Comparison of ENCODE assay signal across 8 cellular contexts in genomic region chr9:129383415-129384088, GRCh38.
DNase-seq lines count a peak whose midpoint lies in the region; ATAC-seq and TF ChIP-seq lines count a peak whose summit lies in the region.

No MANE protein-coding gene starts in this region.

- POLR2A ChIA-PET in AG04449 (lab: Yijun Ruan, JAX), result interaction anchor here (0.8 to 1.0 kb wide), 4 partner anchors 31 to 206 kb away, joined by 3 to 4 read pairs (median 4); partner anchors contain the start of gene IER5L

- H4K20me1 ChIP-seq in hepatocyte (ENCODE audit: insufficient read depth, poor library complexity, severe bottlenecking), result no peaks in the 10 kb centered on the region

- H3K79me2 ChIP-seq in hepatocyte, result no peaks in the 10 kb centered on the region

- H3K27ac ChIP-seq in ascending aorta (peak overlapping the region; percentile 93 to 95), hepatocyte (peak overlapping the region; percentile 94), aorta (ENCODE audit: low read depth in 1 of 2, low read length in 2 of 2) (peak overlapping the region; percentile 64 to 71)

- no peaks in the 10 kb centered on the region for H3K9me2 ChIP-seq in hepatocyte (replicated peaks; ENCODE audit: insufficient read depth)

- H3K36me3 ChIP-seq in ascending aorta (no peaks in the 10 kb centered on the region), hepatocyte (replicated peaks; ENCODE audit: insufficient read depth, low read depth) (no peaks in the 10 kb centered on the region), aorta (ENCODE audit: control insufficient read depth in 1 of 2, insufficient read depth in 2 of 2, low read length in 1 of 2) (no peaks in the 10 kb centered on the region)

- H3K27me3 ChIP-seq in ascending aorta (no peaks in the 10 kb centered on the region), hepatocyte (no peaks in the 10 kb centered on the region), aorta (ENCODE audit: control insufficient read depth in 1 of 2, insufficient read depth in 2 of 2, low read length in 1 of 2) (no peaks in the 10 kb centered on the region)

- TF ChIP-seq RAD21 in Ishikawa (IDR thresholded peaks at IDR 0.05; ENCODE audit: low read depth), result peak; percentile 31; the same call in 1 of the 2 replicates

- CTCF ChIA-PET in AG04449 (lab: Yijun Ruan, JAX), result interaction anchor here (0.7 to 1.5 kb wide), 4 partner anchors 18 to 252 kb away, joined by 3 to 4 read pairs (median 3); no protein-coding TSS in a partner anchor

- H3K4me3 ChIP-seq in AG04449 (ENCODE audit: low read depth, low read length) (peak overlapping the region; percentile 42), ascending aorta (peak overlapping the region; percentile 70 to 76), hepatocyte (peak overlapping the region; percentile 19), retinal pigment epithelial cell (ENCODE audit: low read length) (peak overlapping the region; percentile 37), aorta (ENCODE audit: low read length in 2 of 2) (peak overlapping the region; percentile 5 to 8)

- ATAC-seq in GM18868 (IDR thresholded peaks at IDR 0.05; ENCODE audit: unreplicated experiment), result peak; percentile 87
- peak; percentile 88 for ATAC-seq in aorta (ENCODE audit: low FRiP score)

- peaks cover 4 to 17% of the 10 kb centered on the region in 2 donors for H3K4me1 ChIP-seq in ascending aorta
- peaks cover 21% of the 10 kb centered on the region for H3K4me1 ChIP-seq in hepatocyte (ENCODE audit: insufficient read depth)
- H3K4me1 ChIP-seq in aorta (ENCODE audit: control insufficient read depth in 1 of 2, insufficient read depth in 2 of 2, low read length in 2 of 2), result no peaks in the 10 kb centered on the region

- TF ChIP-seq CTCF in AG04449 (IDR thresholded peaks at IDR 0.05; ENCODE audit: insufficient read depth, low read length, missing control alignments), result no peak
- TF ChIP-seq CTCF in ascending aorta (IDR thresholded peaks at IDR 0.05), result peak in 2 of 3 experiments; percentile 16 to 33
- TF ChIP-seq CTCF in hepatocyte (IDR thresholded peaks at IDR 0.05; ENCODE audit: poor library complexity), result peak; percentile 37
- TF ChIP-seq CTCF in retinal pigment epithelial cell (conservative IDR thresholded peaks at IDR 0.05; ENCODE audit: low read depth, low read length), result no peak

- intact Hi-C loops in ascending aorta (cut with DNase I), result loop anchor here (1.0 to 2.0 kb wide), 3 partner anchors 29 to 225 kb away; no protein-coding TSS in a partner anchor
- intact Hi-C loops in aorta (cut with DNase I), result no loop called here

- H3K9me3 ChIP-seq in ascending aorta (no peaks in the 10 kb centered on the region), hepatocyte (ENCODE audit: low read depth) (no peaks in the 10 kb centered on the region), aorta (ENCODE audit: control insufficient read depth, low read length) (no peaks in the 10 kb centered on the region)

- peak overlapping the region; percentile 90 for H3K4me2 ChIP-seq in hepatocyte

- WGBS in hepatocyte (ENCODE audit: low lambda C conversion rate, missing lambda C conversion rate), result 7% methylated on average over 67 of the region's 72 CpGs
- 2 to 4% methylated on average over 60 to 72 of the region's 72 CpGs for WGBS in aorta, 2 donors

- TF ChIP-seq EP300 in Ishikawa (IDR thresholded peaks at IDR 0.05; ENCODE audit: borderline replicate concordance), result no peak

- DNase-seq in AG04449 (ENCODE audit: low read depth, low spot score) (no peak), T-helper 22 cell (ENCODE audit: low read depth) (peak; percentile 27), ascending aorta (ENCODE audit: low spot score in 2 of 2) (peak; percentile 41 to 86), hepatocyte (ENCODE audit: low spot score) (peak; percentile 88), retinal pigment epithelial cell (ENCODE audit: low read depth) (no peak), aorta (peak; percentile 93 to 94)

- H2AFZ ChIP-seq in hepatocyte, result peak overlapping the region; percentile 89

TF ChIP-seq in Ishikawa, 13 proteins besides CTCF, POLR2A, EP300 and RAD21:
- TF ChIP-seq MAX (IDR thresholded peaks at IDR 0.05), result peak; percentile 21; the same call in 1 of the 2 replicates
- TF ChIP-seq TAF1 (IDR thresholded peaks at IDR 0.05; ENCODE audit: low read depth), result no peak

Comparison
In these comparisons a context has a peak if more than half of its experiments do, and no peak if none do; other contexts are left out.
1. DNase-seq: peak in T-helper 22 cell (single experiment), ascending aorta (2 of 2), hepatocyte (single experiment) and aorta (2 of 2); none in AG04449 (single experiment) and retinal pigment epithelial cell (single experiment).
2. H3K4me3 ChIP-seq: peak in every context shown above with its lines; median percentile 73 in ascending aorta; 42 in AG04449; 37 in retinal pigment epithelial cell; 19 in hepatocyte; 6 in aorta.
3. CTCF ChIP-seq: peak in ascending aorta (2 of 3) and hepatocyte (single experiment); none in AG04449 (single experiment) and retinal pigment epithelial cell (single experiment).
4. Peak in every context shown above with its lines, with median percentiles within 50 percentile points of each other: H3K27ac ChIP-seq.